ENCODE assay signal across 31 cellular contexts in genomic region chr7:64433590-64433989, GRCh38.
"Had no signal": no experiment of that assay in that cellular context is flagged by ENCODE, and none has a peak within 500 bp of the region (broad histone marks: within the 10 kb centered on the region; RNA-seq: fewer than 3 reads in every experiment).

No MANE protein-coding gene starts in this region.

- H3K36me3 ChIP-seq: brain microvascular endothelial cell had no signal

- ATAC-seq: activated naive CD4-positive, alpha-beta T cell treated with anti-CD3 and anti-CD28 coated beads, Interleukin-2, amount 50 U/mL, for 72 hours; activated T-cell treated with anti-CD3 and anti-CD28 coated beads, Interleukin-2, amount 50 U/mL, for 72 hours; esophagus mucosa; WTC11 had no signal

- H3K27me3 ChIP-seq: brain microvascular endothelial cell, dorsolateral prefrontal cortex had no signal

- FAIRE-seq: astrocyte, bronchial epithelial cell, frontal cortex, TTC549 had no signal

- DNase-seq: activated CD4-positive, alpha-beta memory T cell treated with anti-CD3 and anti-CD28 coated beads, Interleukin-2, amount 10 ng/mL, durations not matched to agents 7 days and 5 days; activated CD4-positive, alpha-beta T cell treated with anti-CD3 and anti-CD28 coated beads for 1 hour; activated CD4-positive, alpha-beta T cell treated with anti-CD3 and anti-CD28 coated beads for 4 hours; activated CD4-positive, alpha-beta T cell treated with anti-CD3 and anti-CD28 coated beads, Interleukin-2, amount 10 ng/mL, durations not matched to agents 7 days and 5 days; activated CD4-positive, alpha-beta T cell treated with anti-CD3 and anti-CD28 coated beads, Interleukin-2, amount 50 U/mL, for 4 hours; activated CD8-positive, alpha-beta memory T cell treated with anti-CD3 and anti-CD28 coated beads, Interleukin-2, amount 50 U/mL, for 48 hours; activated gamma-delta T cell; activated naive CD4-positive, alpha-beta T cell; activated naive CD4-positive, alpha-beta T cell treated with anti-CD3 and anti-CD28 coated beads, Interleukin-2, amount 10 ng/mL, durations not matched to agents 7 days and 5 days; activated naive CD8-positive, alpha-beta T cell treated with anti-CD3 and anti-CD28 coated beads, Interleukin-2, amount 10 ng/mL, durations not matched to agents 7 days and 5 days; activated T-cell treated with anti-CD3 and anti-CD28 coated beads for 4 hours; activated T-cell treated with anti-CD3 and anti-CD28 coated beads, Interleukin-2, amount 50 U/mL, for 24 hours; activated T-cell treated with anti-CD3 and anti-CD28 coated beads, Interleukin-2, amount 50 U/mL, for 72 hours; amniotic stem cell; anterior cingulate cortex; brain microvascular endothelial cell; dorsolateral prefrontal cortex; effector memory CD4-positive, alpha-beta T cell; endodermal cell; foreskin fibroblast; head of caudate nucleus; hippocampal formation had no signal

- H3K27ac ChIP-seq: brain microvascular endothelial cell, coronary artery, dorsolateral prefrontal cortex, VCaP had no signal

- H3K4me3 ChIP-seq: coronary artery, dorsolateral prefrontal cortex had no signal
